8 cellular contexts compared by ENCODE assay signal in the genomic region with DNA sequence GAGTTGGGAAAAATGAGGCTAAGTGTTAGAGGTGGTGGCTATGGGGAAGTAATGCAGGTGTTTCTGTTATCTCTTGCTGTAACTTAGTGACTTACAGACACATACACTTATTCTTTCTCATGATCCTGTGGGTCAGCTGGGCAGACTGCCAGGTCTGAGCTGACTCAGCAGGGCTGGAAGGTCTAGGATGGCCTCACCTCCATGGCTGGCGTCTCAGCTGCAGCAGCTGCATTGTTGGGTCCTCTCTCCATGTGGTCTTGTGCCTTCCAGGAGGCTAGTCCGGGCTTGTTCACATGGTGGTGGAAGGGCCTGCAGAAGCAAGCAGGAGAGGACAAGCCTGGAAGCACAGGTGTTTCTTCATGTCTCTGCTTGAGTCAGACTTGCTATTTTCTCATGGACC.
DNase-seq lines count a peak whose midpoint lies in the region; ATAC-seq and TF ChIP-seq lines count a peak whose summit lies in the region.

No MANE protein-coding gene starts in this region.

- H3K4me2 ChIP-seq in KMS-11: peak overlapping the region; percentile 26

- peak; percentile 59 for ATAC-seq in GM21737 (IDR thresholded peaks at IDR 0.05; ENCODE audit: unreplicated experiment)
- ATAC-seq in sciatic nerve: no peak

- H3K4me3 ChIP-seq in KMS-11 (IDR thresholded peaks at IDR 0.05; ENCODE audit: insufficient read depth, low read depth, low read length) (no peak overlapping the region), choroid plexus epithelial cell (ENCODE audit: low read depth, low read length) (no peak overlapping the region), dorsolateral prefrontal cortex (no peak overlapping the region)

- in situ Hi-C loops in G401 (cut with HindIII; ENCODE audit: low sequenced_read_pairs): no loop called here

- TF ChIP-seq CTCF in KMS-11 (conservative IDR thresholded peaks at IDR 0.05; ENCODE audit: low read depth, low read length) (no peak), choroid plexus epithelial cell (conservative IDR thresholded peaks at IDR 0.05; ENCODE audit: low read depth, low read length) (no peak), dorsolateral prefrontal cortex (IDR thresholded peaks at IDR 0.05 in 54 of 56, conservative IDR thresholded peaks at IDR 0.05 in 2 of 56; ENCODE audit: low read depth in 1 of 56, partially characterized antibody in 56 of 56) (no peak)

- no peaks in the 10 kb centered on the region for H4K20me1 ChIP-seq in KMS-11 (ENCODE audit: insufficient read depth)

- H2AFZ ChIP-seq in KMS-11 (ENCODE audit: low read depth): no peak overlapping the region

- H3K36me3 ChIP-seq in KMS-11 (ENCODE audit: insufficient read depth): no peaks in the 10 kb centered on the region

- H3K27ac ChIP-seq in KMS-11 (peak overlapping the region; percentile 73), dorsolateral prefrontal cortex (no peak overlapping the region)

- H3K79me2 ChIP-seq in KMS-11 (ENCODE audit: insufficient read depth, low read depth): no peaks in the 10 kb centered on the region

- no peak overlapping the region for H3K9ac ChIP-seq in KMS-11

- H3K4me1 ChIP-seq in KMS-11 (ENCODE audit: low read depth, poor library complexity, severe bottlenecking): peaks cover 52% of the 10 kb centered on the region

- H3K27me3 ChIP-seq in KMS-11 (ENCODE audit: insufficient read depth, low read depth) (no peaks in the 10 kb centered on the region), dorsolateral prefrontal cortex (peaks cover 0 to 81% (median 15%) of the 10 kb centered on the region in 45 donors)

- DNase-seq in EL (peak; percentile 80), choroid plexus epithelial cell (ENCODE audit: low read depth) (peak; percentile 92), sciatic nerve (ENCODE audit: low spot score) (peak; percentile 69), dorsolateral prefrontal cortex (no peak), G401 (ENCODE audit: low spot score) (no peak)
- no peak for DNase-seq in stimulated activated CD4-positive, alpha-beta T cell treated with anti-CD3 and anti-CD28 coated beads, Interleukin-4, amount 100 ng/mL, for 4 hours

- intact Hi-C loops in sciatic nerve (cut with DNase I) (no loop called here), dorsolateral prefrontal cortex (cut with DNase I) (no loop called here)

Comparison
In these comparisons a context has a peak if more than half of its experiments do, and no peak if none do; other contexts are left out.
1. DNase-seq: peak in EL (single experiment), choroid plexus epithelial cell (single experiment) and sciatic nerve (single experiment); none in dorsolateral prefrontal cortex (0 of 10), stimulated activated CD4-positive, alpha-beta T cell treated with anti-CD3 and anti-CD28 coated beads, Interleukin-4, amount 100 ng/mL, for 4 hours (0 of 2) and G401 (single experiment).